In the genomic region with DNA sequence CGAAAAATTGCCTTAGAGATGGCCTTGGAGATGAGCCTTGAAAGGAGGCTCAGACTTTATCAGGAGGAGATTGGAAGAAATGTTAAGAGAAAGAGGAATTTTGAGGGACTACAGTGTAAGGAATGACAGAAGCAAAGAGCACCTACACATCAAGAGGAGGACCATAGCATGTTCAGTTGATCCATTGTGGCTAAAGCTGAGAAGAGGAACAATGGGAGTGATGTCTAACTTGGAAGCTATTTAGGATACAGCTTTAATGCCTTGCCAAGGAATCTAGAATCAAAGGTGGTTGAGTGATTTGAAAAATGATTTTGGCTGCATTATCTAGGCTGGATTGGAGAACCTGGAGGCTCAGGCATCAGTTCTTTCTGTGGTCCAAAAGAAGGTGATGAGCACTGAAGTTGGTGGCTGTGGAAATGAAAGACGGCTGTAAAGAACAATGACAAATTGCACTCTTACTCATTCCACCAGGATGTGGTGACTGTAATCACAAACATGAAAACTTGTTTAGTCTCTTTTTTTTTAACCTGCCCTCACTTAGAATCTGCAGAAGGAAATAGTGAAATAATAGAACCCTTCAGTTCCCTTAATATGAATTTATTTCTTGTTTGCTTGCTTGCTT, we compare ENCODE assay signal across 1 cellular context.
TF ChIP-seq lines count a peak whose summit lies in the region.

No MANE protein-coding gene starts in this region.

TF ChIP-seq in GM12878, 131 proteins besides CTCF, POLR2A, EP300 and RAD21 (continues in another document):
- no peak for TF ChIP-seq TCF3 (IDR thresholded peaks at IDR 0.05; ENCODE audit: borderline replicate concordance, insufficient read depth, low read depth, low read length)
- TF ChIP-seq NRF1 (conservative IDR thresholded peaks at IDR 0.05; ENCODE audit: low read depth, low read length): no peak
- 0 out of 2 replicates have a peak, but pooled peaks have one; percentile 28 for TF ChIP-seq MEF2A (IDR thresholded peaks at IDR 0.05; ENCODE audit: insufficient read depth, low read depth, low read length)
- no peak for TF ChIP-seq ZNF592 (IDR thresholded peaks at IDR 0.05)
- no peak for TF ChIP-seq NFXL1 (IDR thresholded peaks at IDR 0.05; ENCODE audit: borderline replicate concordance)
- peak; percentile 68 for TF ChIP-seq JUNB (IDR thresholded peaks at IDR 0.05)
- TF ChIP-seq POU2F2 (IDR thresholded peaks at IDR 0.05; ENCODE audit: borderline replicate concordance, low read depth, low read length): no peak
- TF ChIP-seq CEBPZ (IDR thresholded peaks at IDR 0.05; ENCODE audit: low read depth, low read length): no peak
- TF ChIP-seq CREB1 (IDR thresholded peaks at IDR 0.05; ENCODE audit: low read depth): 0 out of 2 replicates have a peak, but pooled peaks have one; percentile 15
- no peak for TF ChIP-seq MAX (IDR thresholded peaks at IDR 0.05; ENCODE audit: low read depth, low read length)
- no peak for TF ChIP-seq CUX1 (IDR thresholded peaks at IDR 0.05; ENCODE audit: insufficient replicate concordance, low read depth, low read length)
- TF ChIP-seq SMARCA5 (IDR thresholded peaks at IDR 0.05): no peak
- no peak for TF ChIP-seq WRNIP1 (IDR thresholded peaks at IDR 0.05; ENCODE audit: borderline replicate concordance, low read depth, low read length)
- TF ChIP-seq SMC3 (IDR thresholded peaks at IDR 0.05; ENCODE audit: borderline replicate concordance, low read length): no peak
- TF ChIP-seq SIN3A (IDR thresholded peaks at IDR 0.05; ENCODE audit: low read depth, low read length): no peak
- no peak for TF ChIP-seq RFX5 (IDR thresholded peaks at IDR 0.05; ENCODE audit: low read depth, low read length)
- no peak for TF ChIP-seq SMAD5 (IDR thresholded peaks at IDR 0.05; ENCODE audit: low read depth)
- no peak for TF ChIP-seq FOS (IDR thresholded peaks at IDR 0.05; ENCODE audit: borderline replicate concordance, extremely low read depth, insufficient read length)
- TF ChIP-seq E4F1 (IDR thresholded peaks at IDR 0.05; ENCODE audit: borderline replicate concordance, partially characterized antibody): no peak
- no peak for TF ChIP-seq YBX1 (IDR thresholded peaks at IDR 0.05)
- peak; percentile 61 to 68 for TF ChIP-seq IKZF2 (IDR thresholded peaks at IDR 0.05)
- no peak for TF ChIP-seq YY1 (IDR thresholded peaks at IDR 0.05; ENCODE audit: low read depth, low read length)
- peak; percentile 55; the same call in 1 of the 2 replicates for TF ChIP-seq IRF4 (IDR thresholded peaks at IDR 0.05; ENCODE audit: low read depth, low read length)
- no peak for TF ChIP-seq ZNF207 (IDR thresholded peaks at IDR 0.05; ENCODE audit: borderline replicate concordance)
- TF ChIP-seq NR2C1 (IDR thresholded peaks at IDR 0.05): no peak
- TF ChIP-seq, protein P1, sequence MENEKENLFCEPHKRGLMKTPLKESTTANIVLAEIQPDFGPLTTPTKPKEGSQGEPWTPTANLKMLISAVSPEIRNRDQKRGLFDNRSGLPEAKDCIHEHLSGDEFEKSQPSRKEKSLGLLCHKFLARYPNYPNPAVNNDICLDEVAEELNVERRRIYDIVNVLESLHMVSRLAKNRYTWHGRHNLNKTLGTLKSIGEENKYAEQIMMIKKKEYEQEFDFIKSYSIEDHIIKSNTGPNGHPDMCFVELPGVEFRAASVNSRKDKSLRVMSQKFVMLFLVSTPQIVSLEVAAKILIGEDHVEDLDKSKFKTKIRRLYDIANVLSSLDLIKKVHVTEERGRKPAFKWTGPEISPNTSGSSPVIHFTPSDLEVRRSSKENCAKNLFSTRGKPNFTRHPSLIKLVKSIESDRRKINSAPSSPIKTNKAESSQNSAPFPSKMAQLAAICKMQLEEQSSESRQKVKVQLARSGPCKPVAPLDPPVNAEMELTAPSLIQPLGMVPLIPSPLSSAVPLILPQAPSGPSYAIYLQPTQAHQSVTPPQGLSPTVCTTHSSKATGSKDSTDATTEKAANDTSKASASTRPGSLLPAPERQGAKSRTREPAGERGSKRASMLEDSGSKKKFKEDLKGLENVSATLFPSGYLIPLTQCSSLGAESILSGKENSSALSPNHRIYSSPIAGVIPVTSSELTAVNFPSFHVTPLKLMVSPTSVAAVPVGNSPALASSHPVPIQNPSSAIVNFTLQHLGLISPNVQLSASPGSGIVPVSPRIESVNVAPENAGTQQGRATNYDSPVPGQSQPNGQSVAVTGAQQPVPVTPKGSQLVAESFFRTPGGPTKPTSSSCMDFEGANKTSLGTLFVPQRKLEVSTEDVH (IDR thresholded peaks at IDR 0.05; ENCODE audit: low read depth, partially characterized antibody): no peak
- TF ChIP-seq PRDM15 (CRISPR knock-in tag; IDR thresholded peaks at IDR 0.05): no peak
- TF ChIP-seq ATF3 (IDR thresholded peaks at IDR 0.05; ENCODE audit: borderline replicate concordance, extremely low read depth, low read depth, low read length): no peak
